Comparison of ENCODE assay signal across 14 cellular contexts in genomic region chr2:109162999-109163398, GRCh38. TPM values are rescaled to one million over a fixed set of nuclear protein-coding genes. Genes with fewer than 3 reads are reported as not detected.
DNase-seq lines count a peak whose midpoint lies in the region; ATAC-seq, FAIRE-seq and TF ChIP-seq lines count a peak whose summit lies in the region.
"Had no signal": no experiment of that assay in that cellular context is flagged by ENCODE, and none has a peak within 500 bp of the region (broad histone marks: within the 10 kb centered on the region; RNA-seq: fewer than 3 reads in every experiment).

No MANE protein-coding gene starts in this region.

- H3K9me3 ChIP-seq in spleen = no peaks in the 10 kb centered on the region

- no peak overlapping the region for H3K27ac ChIP-seq in spleen
- H3K27ac ChIP-seq: HL-60 had no signal

- in situ Hi-C loops in SK-MEL-5 (cut with HindIII; ENCODE audit: low pct_unique_long_range_greater_than_20kb, low sequenced_read_pairs) = no loop called here

- H3K4me3 ChIP-seq in spleen = no peak overlapping the region

- H3K27me3 Mint-ChIP-seq in stimulated activated naive CD8-positive, alpha-beta T cell treated with anti-CD3 and anti-CD28 coated beads, Interleukin-15, amount 100 ng/mL, for 72 hours = no peaks in the 10 kb centered on the region

- peak; percentile 87 for ATAC-seq in Right ventricle myocardium superior (ENCODE audit: poor library complexity)
- no peak for ATAC-seq in stimulated activated naive CD8-positive, alpha-beta T cell treated with anti-CD3 and anti-CD28 coated beads, Interleukin-15, amount 100 ng/mL, for 72 hours
- ATAC-seq: T-cell had no signal

- H3K4me3 Mint-ChIP-seq in stimulated activated naive CD8-positive, alpha-beta T cell treated with anti-CD3 and anti-CD28 coated beads, Interleukin-15, amount 100 ng/mL, for 72 hours = no peak overlapping the region
- H3K4me3 Mint-ChIP-seq: T-cell had no signal

- peaks cover 0 to 24% (median 12%) of the 10 kb centered on the region in 6 donors for H3K4me1 ChIP-seq in spleen

- WGBS in spleen, 5 donors = 45 to 64% (median 56%) methylated on average over 7 of the region's 7 CpGs

- no peaks in the 10 kb centered on the region for H3K9me3 Mint-ChIP-seq in stimulated activated naive CD8-positive, alpha-beta T cell treated with anti-CD3 and anti-CD28 coated beads, Interleukin-15, amount 100 ng/mL, for 72 hours
- H3K9me3 Mint-ChIP-seq: T-cell had no signal

- no peak for TF ChIP-seq CTCF in spleen (IDR thresholded peaks at IDR 0.05 in 8 of 11, conservative IDR thresholded peaks at IDR 0.05 in 3 of 11)

- no peak for FAIRE-seq in urothelium cell line (lab: Jason Lieb, UNC)
- FAIRE-seq: A204.1, GM18507 had no signal

- peaks cover 32% of the 10 kb centered on the region for H3K4me1 Mint-ChIP-seq in stimulated activated naive CD8-positive, alpha-beta T cell treated with anti-CD3 and anti-CD28 coated beads, Interleukin-15, amount 100 ng/mL, for 72 hours

- H3K27ac Mint-ChIP-seq in stimulated activated naive CD8-positive, alpha-beta T cell treated with anti-CD3 and anti-CD28 coated beads, Interleukin-15, amount 100 ng/mL, for 72 hours = no peak overlapping the region

- DNase-seq in NCI-H2171 treated with DMSO at 0.1 percent for 48 hours (lab: John Stamatoyannopoulos, UW) (peak; percentile 38), NCI-H2171 (lab: John Stamatoyannopoulos, UW) (no peak), SK-MEL-5 (ENCODE audit: low read depth, low spot score) (peak; percentile 6), Right ventricle myocardium superior (peak; percentile 70), urothelium cell line (ENCODE audit: low spot score) (peak; percentile 75), spleen (no peak), NCI-H510A (lab: John Stamatoyannopoulos, UW) (no peak)
- no peak for DNase-seq in stimulated activated naive CD8-positive, alpha-beta T cell treated with anti-CD3 and anti-CD28 coated beads, Interleukin-15, amount 100 ng/mL, for 72 hours
- DNase-seq: activated CD4-positive, alpha-beta T cell treated with anti-CD3 and anti-CD28 coated beads for 48 hours; NCI-H146; T-cell had no signal

- TF ChIP-seq POLR2A in spleen (IDR thresholded peaks at IDR 0.05) = no peak

- intact Hi-C loops in Right ventricle myocardium superior (cut with DNase I) = no loop called here
- intact Hi-C loops in spleen (cut with DNase I; ENCODE audit: low total_unique reads) = no loop called here

- H3K27me3 ChIP-seq in spleen (replicated peaks in 1 of 7) = no peaks in the 10 kb centered on the region

- H3K36me3 ChIP-seq in spleen = no peaks in the 10 kb centered on the region

RNA-seq across cellular contexts. Expression of gene SH3RF3, which starts 34.0 kb away (rescaled TPM):
- total RNA-seq in SK-MEL-5 (2014; rRNA removed; shearing (Covaris generic)) = 0.32 and 0.35 TPM in 2 replicates
- polyA plus RNA-seq in SK-MEL-5 (2015; cell fraction: cytosol; rRNA removed) = 0.77 and 1.1 TPM in 2 replicates
- 0.30 and 0.41 TPM in 2 replicates for polyA plus RNA-seq in SK-MEL-5 (2015; cell fraction: nucleus; rRNA removed)
- total RNA-seq in Right ventricle myocardium superior (6.6 TPM), spleen (1 to 10 TPM; 3.1 to 7.6 (median 5.3) TPM)
- 1 to 10 TPM; 1.3 to 2.5 (median 1.5) TPM for polyA plus RNA-seq in spleen

Comparison
In these comparisons a context has a peak if more than half of its experiments do, and no peak if none do; other contexts are left out.
1. DNase-seq: peak in NCI-H2171 treated with DMSO at 0.1 percent for 48 hours (single experiment), SK-MEL-5 (single experiment), Right ventricle myocardium superior (single experiment) and urothelium cell line (single experiment); none in NCI-H2171 (single experiment), stimulated activated naive CD8-positive, alpha-beta T cell treated with anti-CD3 and anti-CD28 coated beads, Interleukin-15, amount 100 ng/mL, for 72 hours (0 of 2), spleen (single experiment) and NCI-H510A (single experiment).